Comparison of ENCODE assay signal across 8 cellular contexts in the genomic region with DNA sequence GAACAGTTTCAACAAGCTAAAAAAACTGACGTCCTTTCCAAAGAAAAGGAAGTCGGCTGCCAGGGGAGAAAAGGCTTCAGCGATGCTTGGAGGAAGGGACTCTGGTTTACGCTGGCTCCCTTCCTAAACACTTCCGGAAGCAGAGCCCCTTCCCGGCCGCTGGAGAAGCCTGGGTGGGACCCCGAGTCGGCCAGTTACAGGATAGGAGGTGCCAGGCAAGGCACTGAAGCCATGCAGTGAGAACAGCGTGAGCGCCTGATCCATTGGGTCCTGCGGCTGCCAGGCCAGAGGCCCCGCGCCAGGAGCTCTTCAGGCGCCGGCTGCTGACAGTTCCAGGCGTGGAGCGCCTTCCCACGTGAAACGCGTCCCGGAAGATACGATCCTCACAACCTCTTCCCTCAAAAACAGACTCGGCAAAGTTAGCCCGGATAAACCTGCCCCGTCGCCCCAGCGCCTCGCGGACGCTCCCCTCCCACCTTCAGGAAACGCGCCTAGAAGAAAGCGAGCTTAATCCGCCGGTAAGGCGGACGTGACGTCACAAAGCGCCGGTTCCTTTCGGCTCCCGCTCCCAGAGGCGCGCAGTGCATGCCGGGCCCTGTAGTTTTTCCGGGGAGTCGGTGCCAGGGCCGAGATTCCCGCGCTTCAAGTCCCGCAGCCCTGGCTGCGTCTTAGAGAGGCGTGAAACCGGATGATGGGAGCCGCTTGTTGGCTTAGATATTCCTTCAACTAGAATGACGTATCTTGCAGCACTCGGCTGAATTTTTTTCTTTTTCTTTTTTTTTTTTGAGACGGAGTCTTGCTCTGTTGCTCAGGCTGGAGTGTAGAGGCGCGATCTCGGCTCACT. TPM values are rescaled to one million over a fixed set of nuclear protein-coding genes. Genes with fewer than 3 reads are reported as not detected.
DNase-seq lines count a peak whose midpoint lies in the region; ATAC-seq lines count a peak whose summit lies in the region.

A gene with protein sequence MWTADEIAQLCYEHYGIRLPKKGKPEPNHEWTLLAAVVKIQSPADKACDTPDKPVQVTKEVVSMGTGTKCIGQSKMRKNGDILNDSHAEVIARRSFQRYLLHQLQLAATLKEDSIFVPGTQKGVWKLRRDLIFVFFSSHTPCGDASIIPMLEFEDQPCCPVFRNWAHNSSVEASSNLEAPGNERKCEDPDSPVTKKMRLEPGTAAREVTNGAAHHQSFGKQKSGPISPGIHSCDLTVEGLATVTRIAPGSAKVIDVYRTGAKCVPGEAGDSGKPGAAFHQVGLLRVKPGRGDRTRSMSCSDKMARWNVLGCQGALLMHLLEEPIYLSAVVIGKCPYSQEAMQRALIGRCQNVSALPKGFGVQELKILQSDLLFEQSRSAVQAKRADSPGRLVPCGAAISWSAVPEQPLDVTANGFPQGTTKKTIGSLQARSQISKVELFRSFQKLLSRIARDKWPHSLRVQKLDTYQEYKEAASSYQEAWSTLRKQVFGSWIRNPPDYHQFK (minus strand): TSS at position 520 of the 844 bp plus-strand sequence. CDS start 2,482 bp downstream, outside the sequence.

- H3K27me3 ChIP-seq in NT2/D1 (ENCODE audit: insufficient read depth, insufficient read length), result no peaks in the 10 kb centered on the region
- H3K27me3 ChIP-seq in endocrine pancreas (ENCODE audit: control insufficient read depth, insufficient read depth, low read length), result no peaks in the 10 kb centered on the region
- no peaks in the 10 kb centered on the region for H3K27me3 ChIP-seq in mesendoderm (ENCODE audit: insufficient read depth, low read length, poor library complexity)

- no peak within 1 kb of the TSS for H2AK5ac ChIP-seq in mesendoderm (ENCODE audit: low read length)

- H3K36me3 Mint-ChIP-seq in activated CD8-positive, alpha-beta memory T cell treated with anti-CD3 and anti-CD28 coated beads, Interleukin-2, amount 10 ng/mL, durations not matched to agents 7 days and 5 days, result peaks cover 44% of the 10 kb centered on the region

- H4K8ac ChIP-seq in mesendoderm (ENCODE audit: low read depth, low read length), result no peak within 1 kb of the TSS

- H3K27ac ChIP-seq in mesendoderm (ENCODE audit: low read depth, low read length), result peak within 1 kb of the TSS; percentile 69

- H2BK5ac ChIP-seq in mesendoderm (ENCODE audit: low read length), result peak within 1 kb of the TSS; percentile 5

- DNase-seq in COR-L47 (lab: John Stamatoyannopoulos, UW) (peak; percentile 97), HUDEP-2 (lab: John Stamatoyannopoulos, UW; ENCODE audit: unreplicated experiment in 76 of 76) (peak in 75 of 76 experiments; percentile 19 to 96 (median 90)), NT2/D1 (ENCODE audit: low read depth, low spot score) (peak; percentile 98), mesendoderm (peak; percentile 100)
- DNase-seq in activated CD8-positive, alpha-beta memory T cell treated with anti-CD3 and anti-CD28 coated beads, Interleukin-2, amount 10 ng/mL, durations not matched to agents 7 days and 5 days, result peak; percentile 99
- peak; percentile 95 for DNase-seq in stimulated activated CD8-positive, alpha-beta memory T cell treated with anti-CD3 and anti-CD28 coated beads, Interleukin-15, amount 100 ng/mL, for 1 hour (ENCODE audit: low read depth)

- peaks cover 5% of the 10 kb centered on the region for H3K79me2 ChIP-seq in mesendoderm (ENCODE audit: control insufficient read depth, insufficient read depth, low read length)

- H3K4me1 Mint-ChIP-seq in activated CD8-positive, alpha-beta memory T cell treated with anti-CD3 and anti-CD28 coated beads, Interleukin-2, amount 10 ng/mL, durations not matched to agents 7 days and 5 days, result peaks cover 46% of the 10 kb centered on the region

- H3K56ac ChIP-seq in mesendoderm (ENCODE audit: low read length), result peak within 1 kb of the TSS; percentile 91

- no CpG with 5 or more reads among the region's 62 CpGs for WGBS in mesendoderm (ENCODE audit: extremely low coverage, insufficient coverage, low lambda C conversion rate)

- H4K5ac ChIP-seq in mesendoderm (ENCODE audit: low read length), result no peak within 1 kb of the TSS

- H2BK15ac ChIP-seq in mesendoderm (replicated peaks; ENCODE audit: low read depth), result no peak within 1 kb of the TSS

- peak within 1 kb of the TSS; percentile 90 for H3K4me3 Mint-ChIP-seq in activated CD8-positive, alpha-beta memory T cell treated with anti-CD3 and anti-CD28 coated beads, Interleukin-2, amount 10 ng/mL, durations not matched to agents 7 days and 5 days

- ATAC-seq in GM21381 (IDR thresholded peaks at IDR 0.05; ENCODE audit: unreplicated experiment), result peak; percentile 87
- peak; percentile 90 for ATAC-seq in activated CD8-positive, alpha-beta memory T cell treated with anti-CD3 and anti-CD28 coated beads, Interleukin-2, amount 10 ng/mL, durations not matched to agents 7 days and 5 days

- peaks cover 65% of the 10 kb centered on the region for H3K36me3 ChIP-seq in NT2/D1 (ENCODE audit: insufficient read depth, insufficient read length, low read length)
- H3K36me3 ChIP-seq in endocrine pancreas (ENCODE audit: control insufficient read depth, insufficient read depth, low read length), result no peaks in the 10 kb centered on the region
- peaks cover 17% of the 10 kb centered on the region for H3K36me3 ChIP-seq in mesendoderm (ENCODE audit: control insufficient read depth, insufficient read depth, low read length)

- H3K9me3 Mint-ChIP-seq in activated CD8-positive, alpha-beta memory T cell treated with anti-CD3 and anti-CD28 coated beads, Interleukin-2, amount 10 ng/mL, durations not matched to agents 7 days and 5 days (ENCODE audit: low read depth), result no peaks in the 10 kb centered on the region

- CTCF ChIA-PET in activated CD8-positive, alpha-beta memory T cell treated with anti-CD3 and anti-CD28 coated beads, Interleukin-2, amount 10 ng/mL, durations not matched to agents 7 days and 5 days (lab: Charles Lee), result interaction anchor here (1.0 to 5.1 kb wide), 14 partner anchors 16 to 168 kb away, joined by 3 to 63 read pairs (median 7); a partner anchor contains a TSS

- H3K9ac ChIP-seq in NT2/D1 (ENCODE audit: insufficient read length, low read depth) (peak within 1 kb of the TSS; percentile 97), endocrine pancreas (ENCODE audit: control insufficient read depth, insufficient read depth, low read length) (peak within 1 kb of the TSS; percentile 87), mesendoderm (ENCODE audit: low read length) (peak within 1 kb of the TSS; percentile 81)

- H3K18ac ChIP-seq in mesendoderm (ENCODE audit: low read length), result peak within 1 kb of the TSS; percentile 35

- H3K4me1 ChIP-seq in NT2/D1 (ENCODE audit: insufficient read depth, insufficient read length) (no peaks in the 10 kb centered on the region), endocrine pancreas (ENCODE audit: control insufficient read depth, insufficient read depth, low read length) (no peaks in the 10 kb centered on the region), mesendoderm (ENCODE audit: control insufficient read depth, low read depth, low read length) (peaks cover 6% of the 10 kb centered on the region)

- H3K27me3 Mint-ChIP-seq in activated CD8-positive, alpha-beta memory T cell treated with anti-CD3 and anti-CD28 coated beads, Interleukin-2, amount 10 ng/mL, durations not matched to agents 7 days and 5 days, result no peaks in the 10 kb centered on the region

- H3K4ac ChIP-seq in mesendoderm (ENCODE audit: low read depth, low read length), result no peak within 1 kb of the TSS

- peak within 1 kb of the TSS; percentile 97 for H3K27ac Mint-ChIP-seq in activated CD8-positive, alpha-beta memory T cell treated with anti-CD3 and anti-CD28 coated beads, Interleukin-2, amount 10 ng/mL, durations not matched to agents 7 days and 5 days

- H2BK120ac ChIP-seq in mesendoderm (ENCODE audit: low read depth, low read length), result no peak within 1 kb of the TSS

- H3K79me1 ChIP-seq in mesendoderm (ENCODE audit: low read length), result peaks cover 7% of the 10 kb centered on the region

- H3K9me3 ChIP-seq in NT2/D1 (ENCODE audit: insufficient read depth, low read length) (no peaks in the 10 kb centered on the region), endocrine pancreas (ENCODE audit: control insufficient read depth, low read length) (no peaks in the 10 kb centered on the region)

- H3K4me2 ChIP-seq in mesendoderm (ENCODE audit: low read length), result peak within 1 kb of the TSS; percentile 61

- no peak within 1 kb of the TSS for H3K23ac ChIP-seq in mesendoderm (ENCODE audit: low read length)

- H3K4me3 ChIP-seq in NT2/D1 (ENCODE audit: insufficient read length, low read depth), result peak within 1 kb of the TSS; percentile 98
- peak within 1 kb of the TSS; percentile 79 for H3K4me3 ChIP-seq in endocrine pancreas (ENCODE audit: control insufficient read depth, insufficient read depth, low read length)
- H3K4me3 ChIP-seq in mesendoderm (ENCODE audit: low read length), result peak within 1 kb of the TSS; percentile 49

RNA-seq across cellular contexts. Expression of the gene that starts here (rescaled TPM):
- 10 to 100 TPM; 48.3 to 57.2 TPM for total RNA-seq in activated CD8-positive, alpha-beta memory T cell treated with anti-CD3 and anti-CD28 coated beads, Interleukin-2, amount 10 ng/mL, durations not matched to agents 7 days and 5 days
- polyA plus RNA-seq in mesendoderm (2013, experiment 1 of 2), result 28.3 TPM
- polyA plus RNA-seq in mesendoderm (2013, experiment 2 of 2), result 28.9 TPM

Comparison
In these comparisons a context has a peak if more than half of its experiments do, and no peak if none do; other contexts are left out.
1. Peak in every context shown above with its lines: DNase-seq, ATAC-seq, H3K4me3 ChIP-seq and H3K27ac ChIP-seq.